In the genomic region with DNA sequence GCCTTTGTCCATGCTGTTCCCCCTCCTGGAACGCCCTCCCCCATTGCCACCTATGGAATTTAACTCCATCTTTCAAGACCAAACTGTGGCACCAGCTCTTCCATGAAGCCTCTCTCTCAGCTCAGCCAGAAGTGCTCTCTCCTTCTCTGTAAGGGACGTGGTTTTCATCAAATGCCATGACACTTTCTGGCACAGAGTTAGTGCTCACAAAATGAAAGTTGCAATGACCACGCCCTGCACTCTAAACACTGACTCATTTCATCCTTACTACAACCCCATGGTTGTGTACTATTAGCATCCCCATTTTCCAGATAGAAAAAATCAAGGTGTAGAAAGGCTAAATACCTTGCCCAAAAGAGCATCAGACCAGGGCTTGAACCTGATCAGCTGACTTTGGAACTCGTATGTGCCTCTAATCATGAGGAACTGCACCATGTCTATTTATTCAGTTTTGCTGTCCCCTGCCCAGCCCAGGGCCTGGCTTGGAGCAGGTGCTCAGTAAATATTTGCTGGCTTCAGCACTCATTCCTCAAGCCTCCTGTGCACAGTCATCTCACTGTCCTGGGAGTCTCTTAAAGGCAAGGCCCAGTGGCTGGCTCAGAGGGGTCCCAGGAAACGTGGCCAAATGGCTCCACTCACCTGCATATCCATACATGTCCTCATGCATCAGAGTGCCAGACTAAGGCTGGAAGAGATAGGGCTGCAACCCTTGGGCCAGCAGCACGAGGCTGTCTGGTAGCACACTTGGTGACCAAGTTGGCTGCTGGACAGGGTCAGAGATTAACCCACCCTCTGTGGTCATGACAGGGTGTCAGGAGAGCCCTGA, we compare ENCODE assay signal across 10 cellular contexts.
DNase-seq lines count a peak whose midpoint lies in the region; ATAC-seq and TF ChIP-seq lines count a peak whose summit lies in the region.
"Had no signal": no experiment of that assay in that cellular context is flagged by ENCODE, and none has a peak within 500 bp of the region (broad histone marks: within the 10 kb centered on the region; RNA-seq: fewer than 3 reads in every experiment).

No MANE protein-coding gene starts in this region.

- no peaks in the 10 kb centered on the region for H3K9me3 Mint-ChIP-seq in activated CD4-positive, alpha-beta memory T cell treated with anti-CD3 and anti-CD28 coated beads, Interleukin-2, amount 10 ng/mL, durations not matched to agents 7 days and 5 days
- no peaks in the 10 kb centered on the region for H3K9me3 Mint-ChIP-seq in activated CD4-positive, alpha-beta memory T cell treated with anti-CD3 and anti-CD28 coated beads for 36 hours
- H3K9me3 Mint-ChIP-seq: GM23338 had no signal

- H3K36me3 Mint-ChIP-seq in activated CD4-positive, alpha-beta memory T cell treated with anti-CD3 and anti-CD28 coated beads, Interleukin-2, amount 10 ng/mL, durations not matched to agents 7 days and 5 days (ENCODE audit: low read depth) = no peaks in the 10 kb centered on the region
- H3K36me3 Mint-ChIP-seq in activated CD4-positive, alpha-beta memory T cell treated with anti-CD3 and anti-CD28 coated beads for 36 hours = no peaks in the 10 kb centered on the region

- no peak for TF ChIP-seq EP300 in gastroesophageal sphincter (IDR thresholded peaks at IDR 0.05)
- no peak for TF ChIP-seq EP300 in tibial nerve (IDR thresholded peaks at IDR 0.05)

- 32 to 38% methylated on average over 4 of the region's 6 CpGs for WGBS in gastroesophageal sphincter (ENCODE audit: low coverage in 1 of 2), 2 donors
- 65 to 73% methylated on average over 5 of the region's 6 CpGs for WGBS in tibial nerve, 2 donors

- H3K4me1 Mint-ChIP-seq in activated CD4-positive, alpha-beta memory T cell treated with anti-CD3 and anti-CD28 coated beads, Interleukin-2, amount 10 ng/mL, durations not matched to agents 7 days and 5 days = peaks cover 16% of the 10 kb centered on the region
- H3K4me1 Mint-ChIP-seq in activated CD4-positive, alpha-beta memory T cell treated with anti-CD3 and anti-CD28 coated beads for 36 hours (ENCODE audit: low read depth) = peaks cover 4% of the 10 kb centered on the region

- DNase-seq in activated CD4-positive, alpha-beta memory T cell treated with anti-CD3 and anti-CD28 coated beads, Interleukin-2, amount 10 ng/mL, durations not matched to agents 7 days and 5 days = peak; percentile 54
- no peak for DNase-seq in activated CD4-positive, alpha-beta memory T cell treated with anti-CD3 and anti-CD28 coated beads for 36 hours
- DNase-seq in RWPE1 (ENCODE audit: low spot score) (no peak), tibial nerve (ENCODE audit: low spot score in 2 of 2) (no peak), middle frontal gyrus (ENCODE audit: extremely low spot score, low spot score) (no peak), AG08396 (ENCODE audit: low spot score) (no peak), NCI-H146 (lab: John Stamatoyannopoulos, UW) (no peak)
- DNase-seq: NCI-H187 treated with DMSO at 0.1 percent for 48 hours had no signal

- peaks cover 0 to 84% (median 38%) of the 10 kb centered on the region in 3 donors for H3K4me1 ChIP-seq in gastroesophageal sphincter
- peaks cover 0 to 54% (median 16%) of the 10 kb centered on the region in 4 donors for H3K4me1 ChIP-seq in tibial nerve

- ATAC-seq in gastroesophageal sphincter = peak; percentile 26
- ATAC-seq: GM23338 had no signal

- TF ChIP-seq POLR2A in gastroesophageal sphincter (IDR thresholded peaks at IDR 0.05) (no peak), tibial nerve (IDR thresholded peaks at IDR 0.05) (no peak)

- H3K27ac Mint-ChIP-seq in activated CD4-positive, alpha-beta memory T cell treated with anti-CD3 and anti-CD28 coated beads, Interleukin-2, amount 10 ng/mL, durations not matched to agents 7 days and 5 days = peak overlapping the region; percentile 78
- no peak overlapping the region for H3K27ac Mint-ChIP-seq in activated CD4-positive, alpha-beta memory T cell treated with anti-CD3 and anti-CD28 coated beads for 36 hours

- no peak for TF ChIP-seq CTCF in RWPE1 (conservative IDR thresholded peaks at IDR 0.05; ENCODE audit: low read depth)
- TF ChIP-seq CTCF in gastroesophageal sphincter (IDR thresholded peaks at IDR 0.05) = no peak
- no peak for TF ChIP-seq CTCF in tibial nerve (IDR thresholded peaks at IDR 0.05)

- H3K4me3 Mint-ChIP-seq in activated CD4-positive, alpha-beta memory T cell treated with anti-CD3 and anti-CD28 coated beads, Interleukin-2, amount 10 ng/mL, durations not matched to agents 7 days and 5 days = peak overlapping the region; percentile 8
- no peak overlapping the region for H3K4me3 Mint-ChIP-seq in activated CD4-positive, alpha-beta memory T cell treated with anti-CD3 and anti-CD28 coated beads for 36 hours
- H3K4me3 Mint-ChIP-seq: GM23338 had no signal

- peaks cover 4% of the 10 kb centered on the region for H3K27me3 Mint-ChIP-seq in activated CD4-positive, alpha-beta memory T cell treated with anti-CD3 and anti-CD28 coated beads, Interleukin-2, amount 10 ng/mL, durations not matched to agents 7 days and 5 days
- no peaks in the 10 kb centered on the region for H3K27me3 Mint-ChIP-seq in activated CD4-positive, alpha-beta memory T cell treated with anti-CD3 and anti-CD28 coated beads for 36 hours

- H3K27me3 ChIP-seq in gastroesophageal sphincter (no peaks in the 10 kb centered on the region), tibial nerve (no peaks in the 10 kb centered on the region)

- CTCF ChIA-PET in activated CD4-positive, alpha-beta memory T cell treated with anti-CD3 and anti-CD28 coated beads, Interleukin-2, amount 10 ng/mL, durations not matched to agents 7 days and 5 days (lab: Charles Lee) = interaction anchor here (1.5 kb wide), 1 partner anchor 280 kb away, joined by 4 read pairs; a partner anchor contains a TSS
- CTCF ChIA-PET in activated CD4-positive, alpha-beta memory T cell treated with anti-CD3 and anti-CD28 coated beads for 36 hours (lab: Charles Lee) = interaction anchor here (1.1 kb wide), 1 partner anchor 381 kb away, joined by 3 read pairs; no protein-coding TSS in a partner anchor
- CTCF ChIA-PET in RWPE1 (lab: Yijun Ruan, JAX) = interaction anchor here (0.8 kb wide), 1 partner anchor 25 kb away, joined by 4 read pairs; no protein-coding TSS in a partner anchor

- H3K36me3 ChIP-seq in gastroesophageal sphincter = no peaks in the 10 kb centered on the region
- no peaks in the 10 kb centered on the region for H3K36me3 ChIP-seq in tibial nerve

- H3K27ac ChIP-seq in RWPE1 (peak overlapping the region; percentile 81), gastroesophageal sphincter (peak overlapping the region; percentile 19 to 89 (median 86)), tibial nerve (peak overlapping the region in 3 of 4 donors; percentile 36 to 77 (median 77))

- intact Hi-C loops in activated CD4-positive, alpha-beta memory T cell treated with anti-CD3 and anti-CD28 coated beads for 36 hours (cut with micrococcal nuclease) = no loop called here

- POLR2A ChIA-PET in activated CD4-positive, alpha-beta memory T cell treated with anti-CD3 and anti-CD28 coated beads, Interleukin-2, amount 10 ng/mL, durations not matched to agents 7 days and 5 days (lab: Charles Lee) = interaction anchor here (1.5 kb wide), 1 partner anchor 12 kb away, joined by 5 read pairs; no protein-coding TSS in a partner anchor
- POLR2A ChIA-PET in activated CD4-positive, alpha-beta memory T cell treated with anti-CD3 and anti-CD28 coated beads for 36 hours (lab: Charles Lee) = no interaction called here
- POLR2A ChIA-PET in RWPE1 (lab: Yijun Ruan, JAX; ENCODE audit: low non-redundant PET) = no interaction called here

- H3K4me3 ChIP-seq in gastroesophageal sphincter (no peak overlapping the region), tibial nerve (no peak overlapping the region)
- H3K4me3 ChIP-seq: GM23338 had no signal

- H3K9me3 ChIP-seq in gastroesophageal sphincter = no peaks in the 10 kb centered on the region
- no peaks in the 10 kb centered on the region for H3K9me3 ChIP-seq in tibial nerve
